In genomic region chr14:100106260-100106659, GRCh38 we compare ENCODE assay signal across 12 cellular contexts. TPM values are rescaled to one million over a fixed set of nuclear protein-coding genes. Genes with fewer than 3 reads are reported as not detected.
DNase-seq lines count a peak whose midpoint lies in the region; ATAC-seq and TF ChIP-seq lines count a peak whose summit lies in the region.
"Had no signal": no experiment of that assay in that cellular context is flagged by ENCODE, and none has a peak within 500 bp of the region (broad histone marks: within the 10 kb centered on the region; RNA-seq: fewer than 3 reads in every experiment).

No MANE protein-coding gene starts in this region.

- H3K27me3 ChIP-seq in DND-41 (ENCODE audit: insufficient read depth, low read length, poor library complexity): no peaks in the 10 kb centered on the region
- H3K27me3 ChIP-seq in right lobe of liver: no peaks in the 10 kb centered on the region

- H2AFZ ChIP-seq in DND-41 (ENCODE audit: low read depth, low read length): no peak overlapping the region

- peaks cover 97% of the 10 kb centered on the region for H3K36me3 ChIP-seq in DND-41 (ENCODE audit: insufficient read depth, low read length)
- H3K36me3 ChIP-seq in right lobe of liver: peaks cover 0 to 10% (median 0%) of the 10 kb centered on the region in 4 donors

- peaks cover 60% of the 10 kb centered on the region for H3K4me1 Mint-ChIP-seq in activated B cell treated with CpG ODN at 0.5 μM for 24 hours
- H3K4me1 Mint-ChIP-seq in activated naive CD8-positive, alpha-beta T cell (ENCODE audit: low read depth): peaks cover 81% of the 10 kb centered on the region

- TF ChIP-seq CTCF in DND-41 (IDR thresholded peaks at IDR 0.05; ENCODE audit: borderline replicate concordance, extremely low read depth, low read length, poor library complexity, severe bottlenecking): peak; percentile 30
- TF ChIP-seq CTCF in activated B cell treated with CpG ODN at 0.5 μM for 24 hours (IDR thresholded peaks at IDR 0.05): no peak
- TF ChIP-seq CTCF in right lobe of liver (IDR thresholded peaks at IDR 0.05): no peak

- no peak overlapping the region for H3K9ac ChIP-seq in DND-41 (ENCODE audit: low read depth, low read length)
- H3K9ac ChIP-seq: SK-N-SH had no signal

- DNase-seq in DND-41 (no peak), activated B cell treated with CpG ODN at 0.5 μM for 24 hours (no peak), right lobe of liver (no peak), mucosa of gallbladder (ENCODE audit: low spot score) (no peak), Ammon's horn (ENCODE audit: low spot score) (no peak)
- DNase-seq in stimulated activated CD4-positive, alpha-beta T cell treated with anti-CD3 and anti-CD28 coated beads, Interleukin-15, amount 100 ng/mL, for 48 hours (ENCODE audit: low read depth in 2 of 2): peak; percentile 51 to 55
- DNase-seq: islet precursor cell, NCI-H446, SK-N-SH had no signal

- CTCF ChIA-PET in activated B cell treated with CpG ODN at 0.5 μM for 24 hours (lab: Charles Lee): interaction anchor here (1.3 to 9.7 kb wide), 3 partner anchors 26 to 50 kb away, joined by 5 to 117 read pairs (median 111); no protein-coding TSS in a partner anchor

- TF ChIP-seq POLR2A in right lobe of liver (IDR thresholded peaks at IDR 0.05): no peak

- intact Hi-C loops in activated B cell treated with CpG ODN at 0.5 μM for 24 hours (cut with micrococcal nuclease) (no loop called here), right lobe of liver (cut with DNase I) (no loop called here)

- no peaks in the 10 kb centered on the region for H3K9me3 Mint-ChIP-seq in activated B cell treated with CpG ODN at 0.5 μM for 24 hours
- no peaks in the 10 kb centered on the region for H3K9me3 Mint-ChIP-seq in activated naive CD8-positive, alpha-beta T cell (ENCODE audit: low read depth)

- peaks cover 89% of the 10 kb centered on the region for H3K36me3 Mint-ChIP-seq in activated B cell treated with CpG ODN at 0.5 μM for 24 hours (ENCODE audit: low read depth)
- H3K36me3 Mint-ChIP-seq in activated naive CD8-positive, alpha-beta T cell: peaks cover 10% of the 10 kb centered on the region

- H3K9me3 ChIP-seq in DND-41 (ENCODE audit: insufficient read depth, low read length, severe bottlenecking) (no peaks in the 10 kb centered on the region), right lobe of liver (no peaks in the 10 kb centered on the region)
- H3K9me3 ChIP-seq: SK-N-SH had no signal

- peaks cover 98% of the 10 kb centered on the region for H3K79me2 ChIP-seq in DND-41 (ENCODE audit: insufficient read depth, low read length)

- H3K4me3 ChIP-seq in DND-41 (ENCODE audit: low read depth in 1 of 2, low read length in 2 of 2): no peak overlapping the region
- no peak overlapping the region for H3K4me3 ChIP-seq in right lobe of liver
- H3K4me3 ChIP-seq: GM12878 had no signal

- H3K27ac ChIP-seq in DND-41 (ENCODE audit: low read length) (peak overlapping the region; percentile 63; the same call in 1 of the 2 replicates), right lobe of liver (peak overlapping the region in 1 of 3 donors; percentile 9)

- ATAC-seq in DND-41 (ENCODE audit: insufficient read depth, low read depth): no peak
- ATAC-seq in activated B cell treated with CpG ODN at 0.5 μM for 24 hours (ENCODE audit: low read depth): no peak
- no peak for ATAC-seq in right lobe of liver
- ATAC-seq in GM18861 (IDR thresholded peaks at IDR 0.05; ENCODE audit: unreplicated experiment): no peak
- ATAC-seq: GM12878 had no signal

- peaks cover 94% of the 10 kb centered on the region for H4K20me1 ChIP-seq in DND-41 (ENCODE audit: insufficient read depth, low read length)

- no peak overlapping the region for H3K4me2 ChIP-seq in DND-41 (ENCODE audit: insufficient read depth, low read length)

- H3K4me1 ChIP-seq in DND-41 (ENCODE audit: insufficient read depth, low read length) (peaks cover 55% of the 10 kb centered on the region), right lobe of liver (peaks cover 0 to 34% (median 0%) of the 10 kb centered on the region in 4 donors)

- H3K27me3 Mint-ChIP-seq in activated B cell treated with CpG ODN at 0.5 μM for 24 hours: no peaks in the 10 kb centered on the region
- no peaks in the 10 kb centered on the region for H3K27me3 Mint-ChIP-seq in activated naive CD8-positive, alpha-beta T cell

- peak overlapping the region; percentile 36 for H3K27ac Mint-ChIP-seq in activated B cell treated with CpG ODN at 0.5 μM for 24 hours
- peak overlapping the region; percentile 98 for H3K27ac Mint-ChIP-seq in activated naive CD8-positive, alpha-beta T cell

- POLR2A ChIA-PET in activated B cell treated with CpG ODN at 0.5 μM for 24 hours (lab: Charles Lee): interaction anchor here (0.7 kb wide), 1 partner anchor 53 kb away, joined by 3 read pairs; no protein-coding TSS in a partner anchor

- H3K4me3 Mint-ChIP-seq in activated B cell treated with CpG ODN at 0.5 μM for 24 hours: no peak overlapping the region
- H3K4me3 Mint-ChIP-seq in activated naive CD8-positive, alpha-beta T cell: peak overlapping the region; percentile 42

- 71% methylated on average over 9 of the region's 9 CpGs for WGBS in right lobe of liver (ENCODE audit: insufficient coverage, low coverage, low lambda C conversion rate, missing lambda C conversion rate)

RNA-seq across cellular contexts. Expression of gene EVL, which starts 41.0 kb away (rescaled TPM):
- total RNA-seq in activated B cell treated with CpG ODN at 0.5 μM for 24 hours: 229 and 272 TPM in 2 replicates
- 100 to 1,000 TPM in 2 of 6 experiments, 10 to 100 TPM in 4; 23.6 to 162 (median 68.4) TPM for total RNA-seq in right lobe of liver
- total RNA-seq in mucosa of gallbladder: 89.1 TPM

RNA-seq across cellular contexts. Expression of gene DEGS2, which starts 53.2 kb away (rescaled TPM):
- total RNA-seq in activated B cell treated with CpG ODN at 0.5 μM for 24 hours (1.3 and 2.5 TPM in 2 replicates), right lobe of liver (under 1 TPM; 0.09 to 0.55 (median 0.22) TPM), mucosa of gallbladder (149 TPM)

Comparison
In these comparisons a context has a peak if more than half of its experiments do, and no peak if none do; other contexts are left out.
1. DNase-seq: peak in stimulated activated CD4-positive, alpha-beta T cell treated with anti-CD3 and anti-CD28 coated beads, Interleukin-15, amount 100 ng/mL, for 48 hours (2 of 2); none in DND-41 (single experiment), activated B cell treated with CpG ODN at 0.5 μM for 24 hours (single experiment), right lobe of liver (0 of 3), mucosa of gallbladder (single experiment) and Ammon's horn (single experiment).
2. RNA of gene DEGS2, which starts 53.2 kb away (total RNA-seq): 149 TPM in mucosa of gallbladder (single experiment); 1.3 to 2.5 TPM in activated B cell treated with CpG ODN at 0.5 μM for 24 hours and 0.09 to 0.55 TPM in right lobe of liver; every median in the first group is over 10 times any median in the second.